In genomic region chr14:20632448-20632830, GRCh38 we compare ENCODE assay signal across 8 cellular contexts. TPM values are rescaled to one million over a fixed set of nuclear protein-coding genes. Genes with fewer than 3 reads are reported as not detected.
A peak's percentile ranks its signal among the peaks of the same experiment; 100 is the strongest.
DNase-seq lines count a peak whose midpoint lies in the region; ATAC-seq and TF ChIP-seq lines count a peak whose summit lies in the region.

No MANE protein-coding gene starts in this region.

- no peaks in the 10 kb centered on the region for H3K9me2 ChIP-seq in OCI-LY7 (ENCODE audit: insufficient read depth, low read length)

- peaks cover 53% of the 10 kb centered on the region for H3K27me3 ChIP-seq in iPS-18a (ENCODE audit: control insufficient read depth, insufficient read depth, low read length)
- H3K27me3 ChIP-seq in thoracic aorta (replicated peaks; ENCODE audit: insufficient read depth), result no peaks in the 10 kb centered on the region

- no peak overlapping the region for H3K9ac ChIP-seq in iPS-18a (ENCODE audit: low read length)

- peak overlapping the region; percentile 87 for H3K27ac Mint-ChIP-seq in activated CD4-positive, alpha-beta memory T cell treated with anti-CD3 and anti-CD28 coated beads for 36 hours

- no peaks in the 10 kb centered on the region for H3K79me2 ChIP-seq in OCI-LY7 (ENCODE audit: insufficient read depth, low read depth, low read length)

- CTCF ChIA-PET in activated CD4-positive, alpha-beta memory T cell treated with anti-CD3 and anti-CD28 coated beads for 36 hours (lab: Charles Lee), result interaction anchor here (1.0 to 3.3 kb wide), 6 partner anchors 19 to 339 kb away, joined by 3 to 28 read pairs (median 10); no protein-coding TSS in a partner anchor
- CTCF ChIA-PET in OCI-LY7 (lab: Charles Lee; ENCODE audit: unreplicated experiment), result no interaction called here

- H3K27ac ChIP-seq in iPS-18a (ENCODE audit: low read length) (no peak overlapping the region), thoracic aorta (no peak overlapping the region), OCI-LY7 (ENCODE audit: low read depth, low read length, poor library complexity, severe bottlenecking) (no peak overlapping the region)

- no peak for TF ChIP-seq CTCF in thoracic aorta (IDR thresholded peaks at IDR 0.05)
- no peak for TF ChIP-seq CTCF in OCI-LY7 (conservative IDR thresholded peaks at IDR 0.05; ENCODE audit: low read length)

- TF ChIP-seq POLR2A in GM18505 (IDR thresholded peaks at IDR 0.05; ENCODE audit: borderline replicate concordance, extremely low read depth, insufficient read depth, insufficient read length), result no peak

- BruUV-seq in OCI-LY7 (replicated peaks; lab: Mats Ljungman, UMichigan), result no TSS peak

- peaks cover 7% of the 10 kb centered on the region for H3K4me1 ChIP-seq in iPS-18a (ENCODE audit: control insufficient read depth, low read depth, low read length)
- H3K4me1 ChIP-seq in thoracic aorta (ENCODE audit: control insufficient read depth in 1 of 2, low read depth in 2 of 2), result peaks cover 19 to 22% of the 10 kb centered on the region in 2 donors
- H3K4me1 ChIP-seq in OCI-LY7 (ENCODE audit: insufficient read depth, low read length, poor library complexity, severe bottlenecking), result no peaks in the 10 kb centered on the region

- no peak overlapping the region; the same call in 1 of the 2 replicates for H3K4me2 ChIP-seq in OCI-LY7 (ENCODE audit: low read length)

- POLR2A ChIA-PET in activated CD4-positive, alpha-beta memory T cell treated with anti-CD3 and anti-CD28 coated beads for 36 hours (lab: Charles Lee), result interaction anchor here (1.2 to 2.9 kb wide), 5 partner anchors 19 to 289 kb away, joined by 3 to 16 read pairs (median 4); partner anchors contain the start of gene PARP2
- POLR2A ChIA-PET in OCI-LY7 (lab: Charles Lee), result interaction anchor here (0.6 kb wide), 1 partner anchor 184 kb away, joined by 4 read pairs; no protein-coding TSS in a partner anchor

- H3K4me1 Mint-ChIP-seq in activated CD4-positive, alpha-beta memory T cell treated with anti-CD3 and anti-CD28 coated beads for 36 hours (ENCODE audit: low read depth), result peaks cover 46% of the 10 kb centered on the region

- no peak overlapping the region for H2AFZ ChIP-seq in OCI-LY7 (ENCODE audit: low read length)

- peaks cover 6% of the 10 kb centered on the region for H3K36me3 Mint-ChIP-seq in activated CD4-positive, alpha-beta memory T cell treated with anti-CD3 and anti-CD28 coated beads for 36 hours

- H3K4me3 ChIP-seq in iPS-18a (ENCODE audit: low read length) (peak overlapping the region; percentile 85), thoracic aorta (peak overlapping the region; percentile 68), OCI-LY7 (ENCODE audit: low read depth, low read length, poor library complexity, severe bottlenecking) (no peak overlapping the region)

- H3K9me3 Mint-ChIP-seq in activated CD4-positive, alpha-beta memory T cell treated with anti-CD3 and anti-CD28 coated beads for 36 hours, result no peaks in the 10 kb centered on the region

- peaks cover 42% of the 10 kb centered on the region for H3K27me3 Mint-ChIP-seq in activated CD4-positive, alpha-beta memory T cell treated with anti-CD3 and anti-CD28 coated beads for 36 hours

- ATAC-seq in GM18505 (IDR thresholded peaks at IDR 0.05; ENCODE audit: unreplicated experiment), result peak; percentile 19
- ATAC-seq in HG02623 (IDR thresholded peaks at IDR 0.05; ENCODE audit: unreplicated experiment), result peak; percentile 7
- ATAC-seq in thoracic aorta (ENCODE audit: insufficient number of reproducible peaks, low FRiP score, low read depth), result no peak

- H3K9me3 ChIP-seq in iPS-18a (ENCODE audit: control insufficient read depth, low read depth, low read length) (no peaks in the 10 kb centered on the region), thoracic aorta (no peaks in the 10 kb centered on the region), OCI-LY7 (ENCODE audit: low read length) (no peaks in the 10 kb centered on the region)

- H4K20me1 ChIP-seq in OCI-LY7 (ENCODE audit: insufficient read depth, low read length), result no peaks in the 10 kb centered on the region

- DNase-seq in activated CD4-positive, alpha-beta memory T cell treated with anti-CD3 and anti-CD28 coated beads for 36 hours, result peak; percentile 41
- DNase-seq in thoracic aorta (ENCODE audit: low spot score), result no peak
- DNase-seq in NCI-H2107 treated with DMSO at 0.1 percent for 48 hours (lab: John Stamatoyannopoulos, UW; ENCODE audit: unreplicated experiment), result no peak
- DNase-seq in OCI-LY7 (ENCODE audit: low spot score), result no peak
- no peak for DNase-seq in DMS79 treated with DMSO at 0.1 percent for 48 hours (lab: John Stamatoyannopoulos, UW)

- intact Hi-C loops in activated CD4-positive, alpha-beta memory T cell treated with anti-CD3 and anti-CD28 coated beads for 36 hours (cut with micrococcal nuclease), result no loop called here
- intact Hi-C loops in OCI-LY7 (cut with micrococcal nuclease; ENCODE audit: unreplicated experiment), result no loop called here

- H3K4me3 Mint-ChIP-seq in activated CD4-positive, alpha-beta memory T cell treated with anti-CD3 and anti-CD28 coated beads for 36 hours, result peak overlapping the region; percentile 76

- H3K36me3 ChIP-seq in iPS-18a (ENCODE audit: control insufficient read depth, low read depth, low read length) (no peaks in the 10 kb centered on the region), thoracic aorta (no peaks in the 10 kb centered on the region), OCI-LY7 (ENCODE audit: insufficient read depth, low read length) (no peaks in the 10 kb centered on the region)

RNA-seq across cellular contexts. Expression of gene OR6S1, which starts 9.1 kb away (rescaled TPM):
- total RNA-seq in activated CD4-positive, alpha-beta memory T cell treated with anti-CD3 and anti-CD28 coated beads for 36 hours, result not detected
- total RNA-seq in thoracic aorta (not detected), OCI-LY7 (2022) (not detected in 2 replicates)
- not detected in 2 replicates for total RNA-seq in OCI-LY7 (2014; rRNA removed; shearing (Covaris generic))

RNA-seq across cellular contexts. Expression of gene RNASE12, which starts 41.3 kb away (rescaled TPM):
- total RNA-seq in activated CD4-positive, alpha-beta memory T cell treated with anti-CD3 and anti-CD28 coated beads for 36 hours, result not detected
- total RNA-seq in thoracic aorta (not detected), OCI-LY7 (2022) (not detected in 2 replicates)
- not detected in 2 replicates for total RNA-seq in OCI-LY7 (2014; rRNA removed; shearing (Covaris generic))

RNA-seq across cellular contexts. Expression of gene RNASE11, which starts 44.6 kb away (rescaled TPM):
- not detected for total RNA-seq in activated CD4-positive, alpha-beta memory T cell treated with anti-CD3 and anti-CD28 coated beads for 36 hours
- total RNA-seq in thoracic aorta, result not detected
- not detected in 2 replicates for total RNA-seq in OCI-LY7 (2014; rRNA removed; shearing (Covaris generic))
- not detected in 2 replicates for total RNA-seq in OCI-LY7 (2022)

RNA-seq across cellular contexts. Expression of gene RNASE4, which starts 51.9 kb away (rescaled TPM):
- under 1 TPM; 0.69 to 0.70 TPM for total RNA-seq in activated CD4-positive, alpha-beta memory T cell treated with anti-CD3 and anti-CD28 coated beads for 36 hours
- total RNA-seq in thoracic aorta (10 to 100 TPM; 45.6 to 66.4 TPM), OCI-LY7 (2022) (not detected in 2 replicates)
- total RNA-seq in OCI-LY7 (2014; rRNA removed; shearing (Covaris generic)), result not detected in 2 replicates

RNA-seq across cellular contexts. Expression of gene ANG, which starts 56.1 kb away (rescaled TPM):
- 1 to 10 TPM; 1.1 to 2.0 TPM for total RNA-seq in activated CD4-positive, alpha-beta memory T cell treated with anti-CD3 and anti-CD28 coated beads for 36 hours
- 10 to 100 TPM; 13.5 to 15.7 TPM for total RNA-seq in thoracic aorta
- not detected in 2 replicates for total RNA-seq in OCI-LY7 (2014; rRNA removed; shearing (Covaris generic))
- total RNA-seq in OCI-LY7 (2022), result not detected in 2 replicates
